ENCODE assay signal across 25 cellular contexts in the genomic region with DNA sequence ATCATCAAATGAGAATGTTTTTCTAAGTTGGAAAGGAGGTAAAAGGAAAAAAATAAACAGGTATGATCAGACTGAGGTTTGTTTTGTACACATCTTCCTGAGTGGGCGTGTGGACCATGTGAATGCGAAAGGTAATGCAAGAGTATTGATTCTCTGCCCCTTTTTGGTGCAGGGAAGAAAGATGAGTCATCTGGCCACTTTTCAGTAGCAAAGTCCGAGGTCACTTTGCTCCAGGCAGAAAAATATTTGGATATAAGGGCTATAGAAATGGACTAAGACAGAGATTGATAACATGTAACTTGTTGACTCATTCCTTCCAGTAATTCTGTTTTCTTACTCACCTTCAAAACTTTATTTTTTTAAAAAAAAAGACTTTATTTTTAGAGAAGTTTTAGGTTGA.
DNase-seq lines count a peak whose midpoint lies in the region; FAIRE-seq and TF ChIP-seq lines count a peak whose summit lies in the region.
"Had no signal": no experiment of that assay in that cellular context is flagged by ENCODE, and none has a peak within 500 bp of the region (broad histone marks: within the 10 kb centered on the region; RNA-seq: fewer than 3 reads in every experiment).

No MANE protein-coding gene starts in this region.

- WGBS in SK-N-SH (ENCODE audit: low lambda C conversion rate) = 59% methylated on average over 3 of the region's 3 CpGs
- WGBS in small intestine, 3 donors = 18 to 57% (median 29%) methylated on average over 3 of the region's 3 CpGs

- H3K9me3 ChIP-seq in SK-N-SH = no peaks in the 10 kb centered on the region
- H3K9me3 ChIP-seq in MM.1S (replicated peaks; ENCODE audit: insufficient read depth, low read length) = no peaks in the 10 kb centered on the region
- H3K9me3 ChIP-seq in small intestine (ENCODE audit: control insufficient read depth, low read depth) = no peaks in the 10 kb centered on the region
- H3K9me3 ChIP-seq: ascending aorta, BE2C, stomach, transverse colon had no signal

- H3K4me1 ChIP-seq in SK-N-SH (ENCODE audit: control insufficient read depth in 1 of 2, insufficient read depth in 2 of 2, low read depth in 1 of 2, low read length in 1 of 2) = peaks cover 2 to 5% of the 10 kb centered on the region in 2 experiments; a peak in 2 of 4 replicates
- H3K4me1 ChIP-seq in MM.1S (ENCODE audit: low read length) = no peaks in the 10 kb centered on the region
- no peaks in the 10 kb centered on the region for H3K4me1 ChIP-seq in small intestine (ENCODE audit: control insufficient read depth in 2 of 2, insufficient read depth in 1 of 2, low read depth in 1 of 2, low read length in 1 of 2)
- H3K4me1 ChIP-seq: ascending aorta, BE2C, stomach, transverse colon had no signal

- H2AFZ ChIP-seq in SK-N-SH (ENCODE audit: low read depth) = no peak overlapping the region; the same call in 1 of the 2 replicates
- no peak overlapping the region for H2AFZ ChIP-seq in MM.1S (ENCODE audit: low read length)

- H3K79me2 ChIP-seq in SK-N-SH (ENCODE audit: insufficient read depth) (no peaks in the 10 kb centered on the region), MM.1S (ENCODE audit: low read length) (no peaks in the 10 kb centered on the region)

- H3K27me3 ChIP-seq in SK-N-SH (ENCODE audit: insufficient read depth) = no peaks in the 10 kb centered on the region
- H3K27me3 ChIP-seq in bronchial epithelial cell (ENCODE audit: control insufficient read depth, insufficient read depth, low read length) = no peaks in the 10 kb centered on the region
- H3K27me3 ChIP-seq in MM.1S (replicated peaks; ENCODE audit: insufficient read depth, low read length) = no peaks in the 10 kb centered on the region
- H3K27me3 ChIP-seq in small intestine (ENCODE audit: control insufficient read depth in 2 of 2, insufficient read depth in 2 of 2, low read length in 2 of 2) = no peaks in the 10 kb centered on the region
- H3K27me3 ChIP-seq: ascending aorta, BE2C, stomach, transverse colon had no signal

- H3F3A ChIP-seq in SK-N-SH (replicated peaks; ENCODE audit: insufficient read depth) (peaks cover 7% of the 10 kb centered on the region), MM.1S (ENCODE audit: insufficient read depth, low read length) (no peaks in the 10 kb centered on the region)

- no peaks in the 10 kb centered on the region for H4K20me1 ChIP-seq in SK-N-SH (ENCODE audit: insufficient read depth)
- H4K20me1 ChIP-seq in MM.1S (ENCODE audit: insufficient read depth, low read length) = no peaks in the 10 kb centered on the region

- H3K9me2 ChIP-seq in SK-N-SH = no peaks in the 10 kb centered on the region
- no peaks in the 10 kb centered on the region for H3K9me2 ChIP-seq in MM.1S (replicated peaks; ENCODE audit: insufficient read depth, low read length)

- H3K27ac Mint-ChIP-seq in osteocyte (ENCODE audit: unreplicated experiment) = peak overlapping the region; percentile 43
- H3K27ac Mint-ChIP-seq: activated CD4-positive, alpha-beta T cell treated with anti-CD3 and anti-CD28 coated beads for 36 hours; activated naive CD4-positive, alpha-beta T cell treated with anti-CD3 and anti-CD28 coated beads, Interleukin-2, amount 10 ng/mL, durations not matched to agents 7 days and 5 days had no signal

- H3K9ac ChIP-seq in SK-N-SH (no peak overlapping the region), MM.1S (ENCODE audit: low read length) (no peak overlapping the region)

- H3K27me3 Mint-ChIP-seq in osteocyte (ENCODE audit: unreplicated experiment) = no peaks in the 10 kb centered on the region
- H3K27me3 Mint-ChIP-seq: activated CD4-positive, alpha-beta T cell treated with anti-CD3 and anti-CD28 coated beads for 36 hours; activated naive CD4-positive, alpha-beta T cell treated with anti-CD3 and anti-CD28 coated beads, Interleukin-2, amount 10 ng/mL, durations not matched to agents 7 days and 5 days had no signal

- H3K4me1 Mint-ChIP-seq in osteocyte (ENCODE audit: unreplicated experiment) = peaks cover 51% of the 10 kb centered on the region
- H3K4me1 Mint-ChIP-seq: activated naive CD4-positive, alpha-beta T cell treated with anti-CD3 and anti-CD28 coated beads, Interleukin-2, amount 10 ng/mL, durations not matched to agents 7 days and 5 days had no signal

- H3K4me3 ChIP-seq in SK-N-SH (ENCODE audit: low read depth in 2 of 2, low read length in 1 of 2) = no peak overlapping the region
- H3K4me3 ChIP-seq in bronchial epithelial cell (ENCODE audit: low read depth, low read length) = no peak overlapping the region
- no peak overlapping the region for H3K4me3 ChIP-seq in MM.1S (ENCODE audit: low read length)
- no peak overlapping the region for H3K4me3 ChIP-seq in small intestine (ENCODE audit: low read depth in 1 of 2, low read length in 2 of 2)
- H3K4me3 ChIP-seq: ascending aorta, stomach, transverse colon had no signal

- FAIRE-seq in bronchial epithelial cell (lab: Jason Lieb, UNC) (no peak), small intestine (lab: Jason Lieb, UNC) (no peak)
- FAIRE-seq: keratinocyte, TTC549 had no signal

- no peak for TF ChIP-seq CTCF in SK-N-SH (IDR thresholded peaks at IDR 0.05)
- TF ChIP-seq CTCF in bronchial epithelial cell (IDR thresholded peaks at IDR 0.05; ENCODE audit: insufficient read depth, low read length, severe bottlenecking) = no peak
- TF ChIP-seq CTCF in osteocyte (IDR thresholded peaks at IDR 0.05) = no peak
- no peak for TF ChIP-seq CTCF in MM.1S (IDR thresholded peaks at IDR 0.05; ENCODE audit: low read length)

- H3K36me3 Mint-ChIP-seq in osteocyte (ENCODE audit: unreplicated experiment) = no peaks in the 10 kb centered on the region
- H3K36me3 Mint-ChIP-seq: activated naive CD4-positive, alpha-beta T cell treated with anti-CD3 and anti-CD28 coated beads, Interleukin-2, amount 10 ng/mL, durations not matched to agents 7 days and 5 days had no signal

- no peak overlapping the region for H3K4me2 ChIP-seq in SK-N-SH
- no peak overlapping the region for H3K4me2 ChIP-seq in MM.1S (ENCODE audit: low read depth, low read length)

- no peak overlapping the region for H3K4me3 Mint-ChIP-seq in osteocyte (ENCODE audit: unreplicated experiment)
- H3K4me3 Mint-ChIP-seq: activated CD4-positive, alpha-beta T cell treated with anti-CD3 and anti-CD28 coated beads for 36 hours; activated naive CD4-positive, alpha-beta T cell treated with anti-CD3 and anti-CD28 coated beads, Interleukin-2, amount 10 ng/mL, durations not matched to agents 7 days and 5 days; activated T-cell treated with anti-CD3 and anti-CD28 coated beads, Interleukin-2, amount 50 U/mL, for 4 hours had no signal

- TF ChIP-seq RAD21 in SK-N-SH (IDR thresholded peaks at IDR 0.05; ENCODE audit: low read length) = no peak

- CTCF ChIA-PET in SK-N-SH (lab: Yijun Ruan, JAX) = no interaction called here

- TF ChIP-seq EP300 in SK-N-SH (IDR thresholded peaks at IDR 0.05; ENCODE audit: borderline replicate concordance in 1 of 2, low read depth in 1 of 2, low read length in 1 of 2) = no peak

- POLR2A ChIA-PET in SK-N-SH (lab: Yijun Ruan, JAX) = no interaction called here

- H3K9me3 Mint-ChIP-seq in osteocyte (ENCODE audit: unreplicated experiment) = no peaks in the 10 kb centered on the region
- H3K9me3 Mint-ChIP-seq: activated naive CD4-positive, alpha-beta T cell treated with anti-CD3 and anti-CD28 coated beads, Interleukin-2, amount 10 ng/mL, durations not matched to agents 7 days and 5 days; activated T-cell treated with anti-CD3 and anti-CD28 coated beads, Interleukin-2, amount 50 U/mL, for 4 hours had no signal

- H3K27ac ChIP-seq in SK-N-SH (ENCODE audit: low read depth in 2 of 2, low read length in 1 of 2) = no peak overlapping the region
- no peak overlapping the region for H3K27ac ChIP-seq in MM.1S (ENCODE audit: low read length)
- no peak overlapping the region for H3K27ac ChIP-seq in small intestine (ENCODE audit: low read depth in 1 of 2, low read length in 1 of 2)
- H3K27ac ChIP-seq in substantia nigra (ENCODE audit: low read depth, low read length, poor library complexity, severe bottlenecking) = no peak overlapping the region
- H3K27ac ChIP-seq: ascending aorta, stomach, transverse colon had no signal

- H3K36me3 ChIP-seq in SK-N-SH (replicated peaks in 1 of 2; ENCODE audit: control insufficient read depth in 1 of 2, insufficient read depth in 2 of 2, low read length in 1 of 2) = no peaks in the 10 kb centered on the region
- no peaks in the 10 kb centered on the region for H3K36me3 ChIP-seq in bronchial epithelial cell (ENCODE audit: control insufficient read depth, insufficient read depth, low read length)
- H3K36me3 ChIP-seq in MM.1S (replicated peaks; ENCODE audit: insufficient read depth, low read length) = no peaks in the 10 kb centered on the region
- H3K36me3 ChIP-seq in small intestine (ENCODE audit: control insufficient read depth in 2 of 2, insufficient read depth in 2 of 2, low read length in 2 of 2) = no peaks in the 10 kb centered on the region
- H3K36me3 ChIP-seq: ascending aorta, BE2C, stomach, transverse colon had no signal

- peak; percentile 57 for DNase-seq in ELR (ENCODE audit: low read depth)
- no peak for DNase-seq in SK-N-SH
- peak; percentile 17 for DNase-seq in bronchial epithelial cell (ENCODE audit: low read depth)
- no peak for DNase-seq in osteocyte (ENCODE audit: extremely low spot score, unreplicated experiment)
- DNase-seq in MM.1S = no peak
- DNase-seq in small intestine = no peak
- DNase-seq in amygdala (lab: John Stamatoyannopoulos, UW) = no peak
- DNase-seq in substantia nigra (lab: John Stamatoyannopoulos, UW) = no peak
- DNase-seq: activated CD4-positive, alpha-beta T cell treated with anti-CD3 and anti-CD28 coated beads for 36 hours; activated CD8-positive, alpha-beta memory T cell treated with anti-CD3 and anti-CD28 coated beads for 24 hours; activated naive CD4-positive, alpha-beta T cell treated with anti-CD3 and anti-CD28 coated beads, Interleukin-2, amount 10 ng/mL, durations not matched to agents 7 days and 5 days; activated T-cell treated with anti-CD3 and anti-CD28 coated beads, Interleukin-2, amount 50 U/mL, for 4 hours; BE2C; effector CD8-positive, alpha-beta T cell; GOT3; NCI-H1417 treated with DMSO at 0.1 percent for 48 hours; NCI-H69; nucleus accumbens; Right ventricle myocardium superior; stomach; T-helper 1 cell; transverse colon had no signal

TF ChIP-seq in SK-N-SH, 30 proteins besides CTCF, POLR2A, EP300 and RAD21 (continues in another document):
- TF ChIP-seq, protein P1, sequence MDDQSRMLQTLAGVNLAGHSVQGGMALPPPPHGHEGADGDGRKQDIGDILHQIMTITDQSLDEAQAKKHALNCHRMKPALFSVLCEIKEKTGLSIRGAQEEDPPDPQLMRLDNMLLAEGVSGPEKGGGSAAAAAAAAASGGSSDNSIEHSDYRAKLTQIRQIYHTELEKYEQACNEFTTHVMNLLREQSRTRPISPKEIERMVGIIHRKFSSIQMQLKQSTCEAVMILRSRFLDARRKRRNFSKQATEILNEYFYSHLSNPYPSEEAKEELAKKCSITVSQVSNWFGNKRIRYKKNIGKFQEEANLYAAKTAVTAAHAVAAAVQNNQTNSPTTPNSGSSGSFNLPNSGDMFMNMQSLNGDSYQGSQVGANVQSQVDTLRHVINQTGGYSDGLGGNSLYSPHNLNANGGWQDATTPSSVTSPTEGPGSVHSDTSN (IDR thresholded peaks at IDR 0.05) = peak; percentile 58
- no peak for TF ChIP-seq RCOR1 (IDR thresholded peaks at IDR 0.05; ENCODE audit: low read length)

Comparison
In these comparisons a context has a peak if more than half of its experiments do, and no peak if none do; other contexts are left out.
1. DNase-seq: peak in ELR (single experiment) and bronchial epithelial cell (single experiment); none in SK-N-SH (single experiment), osteocyte (single experiment), MM.1S (single experiment), small intestine (single experiment), amygdala (0 of 56) and substantia nigra (0 of 49).